20 cellular contexts compared by ENCODE assay signal in the genomic region with DNA sequence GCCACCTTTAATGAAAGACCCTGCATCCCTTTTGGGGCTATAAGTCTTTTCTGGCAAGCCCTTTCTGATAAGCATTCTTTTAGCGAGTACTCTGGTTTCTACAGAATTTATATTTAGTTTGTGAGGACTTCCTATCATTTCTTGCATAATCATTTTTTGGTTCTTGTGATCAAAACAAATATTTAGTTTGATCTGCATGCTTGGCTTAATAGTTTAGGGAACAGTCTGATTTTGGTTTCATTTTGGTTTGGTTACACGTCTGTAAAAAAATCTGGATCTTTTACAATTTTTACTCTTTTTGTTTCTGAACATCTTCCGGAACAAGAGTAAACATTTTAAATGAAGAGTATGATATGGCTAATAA.
A peak's percentile ranks its signal among the peaks of the same experiment; 100 is the strongest.
DNase-seq lines count a peak whose midpoint lies in the region; ATAC-seq, FAIRE-seq and TF ChIP-seq lines count a peak whose summit lies in the region.
"Had no signal": no experiment of that assay in that cellular context is flagged by ENCODE, and none has a peak within 500 bp of the region (broad histone marks: within the 10 kb centered on the region; RNA-seq: fewer than 3 reads in every experiment).

No MANE protein-coding gene starts in this region.

- peak overlapping the region; percentile 82 for H3K4me2 ChIP-seq in A549
- no peak overlapping the region for H3K4me2 ChIP-seq in mesenchymal stem cell (ENCODE audit: low read length, poor library complexity, severe bottlenecking)
- H3K4me2 ChIP-seq: GM23338, KMS-11 had no signal

- no peak overlapping the region for H2AK5ac ChIP-seq in mesenchymal stem cell (ENCODE audit: low read length, severe bottlenecking)

- CTCF ChIA-PET in A549 (lab: Yijun Ruan, JAX), result no interaction called here

- no peak for TF ChIP-seq RAD21 in A549 (conservative IDR thresholded peaks at IDR 0.05 in 1 of 2, IDR thresholded peaks at IDR 0.05 in 1 of 2)

- ATAC-seq in A549, result no peak
- ATAC-seq: GM23338 had no signal

- no peaks in the 10 kb centered on the region for H3K4me1 ChIP-seq in A549
- H3K4me1 ChIP-seq in adipocyte (ENCODE audit: control insufficient read depth, insufficient read depth, low read length), result peaks cover 29% of the 10 kb centered on the region
- no peaks in the 10 kb centered on the region for H3K4me1 ChIP-seq in mesenchymal stem cell (ENCODE audit: control insufficient read depth, insufficient read depth, low read depth, low read length)

- H3K9ac ChIP-seq in adipocyte (ENCODE audit: low read length) (peak overlapping the region; percentile 69), mesenchymal stem cell (ENCODE audit: low read length) (peak overlapping the region; percentile 68)
- H3K9ac ChIP-seq: KMS-11 had no signal

- no peak overlapping the region for H2AFZ ChIP-seq in mesenchymal stem cell (ENCODE audit: low read depth, low read length)
- H2AFZ ChIP-seq: GM23338 had no signal

- H3K27me3 ChIP-seq in adipocyte (replicated peaks; ENCODE audit: control insufficient read depth, insufficient read depth, low read length) (no peaks in the 10 kb centered on the region), mesenchymal stem cell (ENCODE audit: control insufficient read depth in 1 of 2, insufficient read depth in 1 of 2, low read length in 2 of 2) (no peaks in the 10 kb centered on the region)

- no peak for TF ChIP-seq POLR2A in A549 (IDR thresholded peaks at IDR 0.05; ENCODE audit: low read length)

- no peak for FAIRE-seq in A549 (lab: Jason Lieb, UNC)
- no peak for FAIRE-seq in RCC 7860 (lab: Jason Lieb, UNC)
- FAIRE-seq: GM12891 had no signal

- no peak overlapping the region for H2BK120ac ChIP-seq in mesenchymal stem cell (ENCODE audit: low read depth, low read length)

- H4K8ac ChIP-seq in mesenchymal stem cell (ENCODE audit: low read length), result no peak overlapping the region

- WGBS in A549 (ENCODE audit: missing lambda C conversion rate), result 19% methylated on average over 3 of the region's 3 CpGs
- WGBS in mesenchymal stem cell, result 100% methylated on average over 2 of the region's 3 CpGs

- H3K23ac ChIP-seq in mesenchymal stem cell (ENCODE audit: low read length in 2 of 2), result no peak overlapping the region

- no peak overlapping the region for H2BK12ac ChIP-seq in mesenchymal stem cell (ENCODE audit: low read length in 2 of 2)

- H3K36me3 ChIP-seq in adipocyte (ENCODE audit: control insufficient read depth, insufficient read depth, low read length, severe bottlenecking) (no peaks in the 10 kb centered on the region), mesenchymal stem cell (ENCODE audit: control insufficient read depth in 1 of 2, insufficient read depth in 2 of 2, low read depth in 1 of 2, low read length in 2 of 2) (no peaks in the 10 kb centered on the region)

- no peak overlapping the region for H2BK5ac ChIP-seq in mesenchymal stem cell (ENCODE audit: low read depth, low read length, poor library complexity, severe bottlenecking)

- POLR2A ChIA-PET in A549 (lab: Yijun Ruan, JAX), result no interaction called here

- H3K27ac ChIP-seq in A549 (peak overlapping the region; percentile 52 to 68; a peak in 4 of 6 replicates), mesenchymal stem cell (ENCODE audit: low read length, poor library complexity, severe bottlenecking) (no peak overlapping the region), substantia nigra (ENCODE audit: low read depth, low read length, poor library complexity, severe bottlenecking) (peak overlapping the region; percentile 57)
- H3K27ac ChIP-seq: C4-2B, KMS-11 had no signal

- H3K4me3 ChIP-seq in A549, result peak overlapping the region; percentile 40
- H3K4me3 ChIP-seq in adipocyte (ENCODE audit: low read length), result peak overlapping the region; percentile 82
- H3K4me3 ChIP-seq in mesenchymal stem cell (ENCODE audit: insufficient read depth in 1 of 2, low read depth in 1 of 2, low read length in 2 of 2), result peak overlapping the region in 1 of 2 experiments; percentile 70
- H3K4me3 ChIP-seq: GM23338 had no signal

- TF ChIP-seq EP300 in A549 (IDR thresholded peaks at IDR 0.05), result no peak

- no peak for TF ChIP-seq CTCF in A549 (IDR thresholded peaks at IDR 0.05)

- no peak overlapping the region for H4K91ac ChIP-seq in mesenchymal stem cell (ENCODE audit: low read length)

- DNase-seq in A549 (ENCODE audit: low read depth in 1 of 2, low spot score in 1 of 2) (no peak), adipocyte (ENCODE audit: low read depth) (no peak), mesenchymal stem cell (no peak), substantia nigra (lab: John Stamatoyannopoulos, UW) (no peak), CD1c-positive myeloid dendritic cell (ENCODE audit: extremely low spot score) (no peak), RCC 7860 (ENCODE audit: low spot score) (no peak)
- no peak for DNase-seq in stimulated activated CD8-positive, alpha-beta memory T cell treated with anti-CD3 and anti-CD28 coated beads, Interleukin-4, amount 100 ng/mL, for 48 hours
- DNase-seq: CD8-positive, alpha-beta memory T cell; DMS 273 treated with DMSO at 0.1 percent for 48 hours; DMS79 treated with DMSO at 0.1 percent for 48 hours; GF-D8; HCEC 1CT; MM.1S; NCI-H2029; NCI-H446 treated with DMSO at 0.1 percent for 48 hours; NCI-H526 had no signal

- no peaks in the 10 kb centered on the region for H3K79me1 ChIP-seq in mesenchymal stem cell (replicated peaks; ENCODE audit: low read length, poor library complexity, severe bottlenecking)

- no peak overlapping the region for H3K14ac ChIP-seq in mesenchymal stem cell (ENCODE audit: low read length in 2 of 2)

- no peak overlapping the region for H3K18ac ChIP-seq in mesenchymal stem cell (ENCODE audit: low read depth in 1 of 2, low read length in 2 of 2)

- H2BK15ac ChIP-seq in mesenchymal stem cell (ENCODE audit: low read depth, poor library complexity, severe bottlenecking), result no peak overlapping the region

- H3K9me3 ChIP-seq in A549, result no peaks in the 10 kb centered on the region
- no peaks in the 10 kb centered on the region for H3K9me3 ChIP-seq in adipocyte (ENCODE audit: control insufficient read depth, low read length)
- no peaks in the 10 kb centered on the region for H3K9me3 ChIP-seq in mesenchymal stem cell (ENCODE audit: control insufficient read depth, low read length)

- no peak overlapping the region for H3K4ac ChIP-seq in mesenchymal stem cell (ENCODE audit: low read depth in 1 of 2, low read length in 2 of 2)

TF ChIP-seq in A549, 52 proteins besides CTCF, POLR2A, EP300 and RAD21:
- TF ChIP-seq HOXB13 (CRISPR knock-in tag; IDR thresholded peaks at IDR 0.05; ENCODE audit: low read depth) (no peak), RCOR1 (IDR thresholded peaks at IDR 0.05; ENCODE audit: low read depth, low read length) (no peak), PHF8 (IDR thresholded peaks at IDR 0.05; ENCODE audit: borderline replicate concordance, low read depth) (no peak)
- TF ChIP-seq, protein P1, sequence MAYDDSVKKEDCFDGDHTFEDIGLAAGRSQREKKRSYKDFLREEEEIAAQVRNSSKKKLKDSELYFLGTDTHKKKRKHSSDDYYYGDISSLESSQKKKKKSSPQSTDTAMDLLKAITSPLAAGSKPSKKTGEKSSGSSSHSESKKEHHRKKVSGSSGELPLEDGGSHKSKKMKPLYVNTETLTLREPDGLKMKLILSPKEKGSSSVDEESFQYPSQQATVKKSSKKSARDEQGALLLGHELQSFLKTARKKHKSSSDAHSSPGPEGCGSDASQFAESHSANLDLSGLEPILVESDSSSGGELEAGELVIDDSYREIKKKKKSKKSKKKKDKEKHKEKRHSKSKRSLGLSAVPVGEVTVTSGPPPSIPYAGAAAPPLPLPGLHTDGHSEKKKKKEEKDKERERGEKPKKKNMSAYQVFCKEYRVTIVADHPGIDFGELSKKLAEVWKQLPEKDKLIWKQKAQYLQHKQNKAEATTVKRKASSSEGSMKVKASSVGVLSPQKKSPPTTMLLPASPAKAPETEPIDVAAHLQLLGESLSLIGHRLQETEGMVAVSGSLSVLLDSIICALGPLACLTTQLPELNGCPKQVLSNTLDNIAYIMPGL (CRISPR knock-in tag; IDR thresholded peaks at IDR 0.05; ENCODE audit: borderline replicate concordance), result no peak
- TF ChIP-seq, protein P2, sequence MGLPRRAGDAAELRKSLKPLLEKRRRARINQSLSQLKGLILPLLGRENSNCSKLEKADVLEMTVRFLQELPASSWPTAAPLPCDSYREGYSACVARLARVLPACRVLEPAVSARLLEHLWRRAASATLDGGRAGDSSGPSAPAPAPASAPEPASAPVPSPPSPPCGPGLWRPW (IDR thresholded peaks at IDR 0.05), result no peak
